8 cellular contexts compared by ENCODE assay signal in the genomic region with DNA sequence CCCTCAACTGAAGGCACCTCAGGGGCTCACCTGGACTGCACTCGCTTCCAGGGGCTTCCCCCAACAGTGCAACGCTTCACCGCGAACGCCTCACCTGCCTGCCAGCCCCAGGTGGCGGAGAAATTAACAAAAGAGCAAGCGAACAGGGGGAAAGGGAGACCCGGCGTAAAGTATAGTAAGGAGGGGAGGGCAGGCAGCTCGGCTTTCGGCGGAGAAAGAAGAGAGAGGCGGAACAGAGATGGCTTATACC.
A peak's percentile ranks its signal among the peaks of the same experiment; 100 is the strongest.
DNase-seq lines count a peak whose midpoint lies in the region; ATAC-seq lines count a peak whose summit lies in the region.

No MANE protein-coding gene starts in this region.

- H3K9me3 Mint-ChIP-seq in activated naive CD4-positive, alpha-beta T cell treated with anti-CD3 and anti-CD28 coated beads, Interleukin-2, amount 50 U/mL, for 24 hours, result no peaks in the 10 kb centered on the region

- H3K4me1 ChIP-seq in subcutaneous abdominal adipose tissue (ENCODE audit: control insufficient read depth in 5 of 5, insufficient read depth in 5 of 5, low read length in 5 of 5), result peaks cover 3 to 31% (median 20%) of the 10 kb centered on the region in 5 donors

- no peaks in the 10 kb centered on the region for H3K36me3 Mint-ChIP-seq in activated naive CD4-positive, alpha-beta T cell treated with anti-CD3 and anti-CD28 coated beads, Interleukin-2, amount 50 U/mL, for 24 hours

- H3K4me3 ChIP-seq in iPS-18c (ENCODE audit: insufficient read depth, low read depth, low read length), result peak overlapping the region; percentile 68
- peak overlapping the region; percentile 83 to 99 (median 97) for H3K4me3 ChIP-seq in subcutaneous abdominal adipose tissue (ENCODE audit: low read depth in 1 of 5, low read length in 5 of 5)

- H3K27me3 Mint-ChIP-seq in activated naive CD4-positive, alpha-beta T cell treated with anti-CD3 and anti-CD28 coated beads, Interleukin-2, amount 50 U/mL, for 24 hours, result peaks cover 29% of the 10 kb centered on the region

- H3K4me1 Mint-ChIP-seq in activated naive CD4-positive, alpha-beta T cell treated with anti-CD3 and anti-CD28 coated beads, Interleukin-2, amount 50 U/mL, for 24 hours, result peaks cover 29% of the 10 kb centered on the region

- H3K9ac ChIP-seq in subcutaneous abdominal adipose tissue (ENCODE audit: low read length in 5 of 5), result peak overlapping the region; percentile 90 to 94 (median 93)

- H3K27ac ChIP-seq in subcutaneous abdominal adipose tissue (ENCODE audit: low read depth, low read length), result peak overlapping the region; percentile 77

- DNase-seq in dedifferentiated amniotic fluid mesenchymal stem cell (ENCODE audit: extremely low spot score) (no peak), T-helper 9 cell (no peak)

- H3K27ac Mint-ChIP-seq in activated naive CD4-positive, alpha-beta T cell treated with anti-CD3 and anti-CD28 coated beads, Interleukin-2, amount 50 U/mL, for 24 hours, result peak overlapping the region; percentile 81

- H3K36me3 ChIP-seq in subcutaneous abdominal adipose tissue (ENCODE audit: control insufficient read depth in 5 of 5, insufficient read depth in 5 of 5, low read length in 5 of 5), result no peaks in the 10 kb centered on the region

- peak; percentile 19 for ATAC-seq in GM18909 (IDR thresholded peaks at IDR 0.05; ENCODE audit: poor library complexity, unreplicated experiment)
- ATAC-seq in HG03175 (IDR thresholded peaks at IDR 0.05; ENCODE audit: unreplicated experiment), result peak; percentile 16
- no peak for ATAC-seq in HG03439 (IDR thresholded peaks at IDR 0.05; ENCODE audit: unreplicated experiment)

- H3K9me3 ChIP-seq in iPS-18c (ENCODE audit: control insufficient read depth, insufficient read depth, low read length) (no peaks in the 10 kb centered on the region), subcutaneous abdominal adipose tissue (ENCODE audit: control insufficient read depth in 5 of 5, low read length in 5 of 5) (no peaks in the 10 kb centered on the region)

- H3K4me3 Mint-ChIP-seq in activated naive CD4-positive, alpha-beta T cell treated with anti-CD3 and anti-CD28 coated beads, Interleukin-2, amount 50 U/mL, for 24 hours, result peak overlapping the region; percentile 94

- no peaks in the 10 kb centered on the region for H3K27me3 ChIP-seq in subcutaneous abdominal adipose tissue (ENCODE audit: control insufficient read depth in 5 of 5, insufficient read depth in 4 of 5, low read length in 5 of 5)
